10 cellular contexts compared by ENCODE assay signal in the genomic region with DNA sequence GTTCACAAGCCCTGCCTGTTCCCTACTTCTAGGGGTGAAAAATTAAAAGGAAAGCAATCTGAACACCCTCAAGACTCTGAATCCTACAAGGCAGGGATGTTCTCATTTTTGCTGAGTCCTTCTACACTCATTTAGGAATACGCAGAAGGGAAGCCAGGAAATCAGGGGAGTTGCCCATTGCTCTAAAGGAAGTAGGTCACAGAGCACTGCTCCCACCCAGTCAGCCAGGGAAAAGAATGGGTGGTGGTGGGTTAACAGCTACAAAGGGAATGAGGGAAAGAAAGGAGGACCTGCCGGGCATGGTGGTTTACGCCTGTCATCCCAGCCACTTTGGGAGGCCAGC. TPM values are rescaled to one million over a fixed set of nuclear protein-coding genes. Genes with fewer than 3 reads are reported as not detected.
A peak's percentile ranks its signal among the peaks of the same experiment; 100 is the strongest.
DNase-seq lines count a peak whose midpoint lies in the region; ATAC-seq and TF ChIP-seq lines count a peak whose summit lies in the region.
"Had no signal": no experiment of that assay in that cellular context is flagged by ENCODE, and none has a peak within 500 bp of the region (broad histone marks: within the 10 kb centered on the region; RNA-seq: fewer than 3 reads in every experiment).

No MANE protein-coding gene starts in this region.

- H3K4me3 ChIP-seq in A673 (ENCODE audit: low read depth, low read length, poor library complexity, severe bottlenecking) = no peak overlapping the region
- peak overlapping the region in 3 of 4 donors; percentile 22 to 29 (median 26) for H3K4me3 ChIP-seq in esophagus squamous epithelium

- peak overlapping the region; percentile 67 for H3K27ac ChIP-seq in A673 (ENCODE audit: low read depth, low read length, poor library complexity, severe bottlenecking)
- peak overlapping the region; percentile 91 to 98 (median 98) for H3K27ac ChIP-seq in esophagus squamous epithelium

- intact Hi-C loops in A673 (cut with micrococcal nuclease; ENCODE audit: unreplicated experiment) = loop anchor here (5.0 kb wide), 1 partner anchor 409 kb away; no protein-coding TSS in a partner anchor
- intact Hi-C loops in esophagus squamous epithelium (cut with DNase I) = loop anchor here (5.0 kb wide), 1 partner anchor 314 kb away; a partner anchor contains a TSS

- DNase-seq in A673 (ENCODE audit: low spot score) (no peak), RKO (ENCODE audit: low spot score) (peak; percentile 74), esophagus squamous epithelium (lab: John Stamatoyannopoulos, UW) (no peak), neural crest cell (ENCODE audit: low read depth, low spot score) (no peak), NCI-H128 (lab: John Stamatoyannopoulos, UW; ENCODE audit: unreplicated experiment) (no peak), GOT3 (lab: John Stamatoyannopoulos, UW) (no peak), amygdala (lab: John Stamatoyannopoulos, UW) (no peak)
- DNase-seq: activated naive CD8-positive, alpha-beta T cell treated with anti-CD3 and anti-CD28 coated beads for 36 hours; NCI-H2081 had no signal

- WGBS in esophagus squamous epithelium, 2 donors = 26 to 29% methylated on average over 3 of the region's 3 CpGs

- H3K9me3 ChIP-seq in A673 (ENCODE audit: low read depth, low read length, poor library complexity, severe bottlenecking) = no peaks in the 10 kb centered on the region
- H3K9me3 ChIP-seq in esophagus squamous epithelium = no peaks in the 10 kb centered on the region

- ATAC-seq in HG02885 (IDR thresholded peaks at IDR 0.05; ENCODE audit: poor library complexity, unreplicated experiment) = no peak

- H3K36me3 ChIP-seq in A673 (ENCODE audit: insufficient read depth, low read length, poor library complexity, severe bottlenecking) = no peaks in the 10 kb centered on the region
- H3K36me3 ChIP-seq in esophagus squamous epithelium = no peaks in the 10 kb centered on the region

- TF ChIP-seq CTCF in A673 (conservative IDR thresholded peaks at IDR 0.05; ENCODE audit: low read depth, low read length) (no peak), esophagus squamous epithelium (IDR thresholded peaks at IDR 0.05) (no peak), neural crest cell (conservative IDR thresholded peaks at IDR 0.05) (no peak)

- no TSS peak for BruUV-seq in A673 (replicated peaks; lab: Mats Ljungman, UMichigan)

- no peaks in the 10 kb centered on the region for H3K36me3 Mint-ChIP-seq in neural crest cell (ENCODE audit: low read depth)
- H3K36me3 Mint-ChIP-seq: activated naive CD8-positive, alpha-beta T cell treated with anti-CD3 and anti-CD28 coated beads for 36 hours had no signal

- CTCF ChIA-PET in A673 (lab: Charles Lee) = interaction anchor here (0.9 to 1.2 kb wide), 2 partner anchors 19 to 314 kb away, joined by 3 to 6 read pairs; no protein-coding TSS in a partner anchor

- peaks cover 5% of the 10 kb centered on the region for H3K27me3 Mint-ChIP-seq in neural crest cell (ENCODE audit: low read depth)

- H3K4me1 Mint-ChIP-seq in neural crest cell = peaks cover 43% of the 10 kb centered on the region

- no peaks in the 10 kb centered on the region for H3K9me3 Mint-ChIP-seq in neural crest cell
- H3K9me3 Mint-ChIP-seq: activated naive CD8-positive, alpha-beta T cell treated with anti-CD3 and anti-CD28 coated beads for 36 hours had no signal

- H3K27ac Mint-ChIP-seq in neural crest cell (ENCODE audit: unreplicated experiment) = no peak overlapping the region
- H3K27ac Mint-ChIP-seq: activated naive CD8-positive, alpha-beta T cell treated with anti-CD3 and anti-CD28 coated beads for 36 hours had no signal

- POLR2A ChIA-PET in A673 (lab: Charles Lee; ENCODE audit: low non-redundant PET) = interaction anchor here (0.6 kb wide), 1 partner anchor 1257 kb away, joined by 3 read pairs; no protein-coding TSS in a partner anchor

- H3K4me1 ChIP-seq in A673 (ENCODE audit: insufficient read depth, low read length, poor library complexity, severe bottlenecking) (peaks cover 44% of the 10 kb centered on the region), esophagus squamous epithelium (peaks cover 33 to 76% (median 38%) of the 10 kb centered on the region in 3 donors)

- H3K27me3 ChIP-seq in A673 (replicated peaks; ENCODE audit: insufficient read depth, low read depth, low read length, poor library complexity) (no peaks in the 10 kb centered on the region), esophagus squamous epithelium (no peaks in the 10 kb centered on the region)

- H3K4me3 Mint-ChIP-seq in neural crest cell = peak overlapping the region; percentile 34
- H3K4me3 Mint-ChIP-seq: activated naive CD8-positive, alpha-beta T cell treated with anti-CD3 and anti-CD28 coated beads for 36 hours had no signal

- no peak for TF ChIP-seq POLR2A in esophagus squamous epithelium (IDR thresholded peaks at IDR 0.05)

RNA-seq across cellular contexts. Expression of a gene that starts 2.4 kb away (rescaled TPM):
- total RNA-seq in A673 (2021) (28.1 and 32.7 TPM in 2 replicates), esophagus squamous epithelium (10 to 100 TPM; 19.6 to 26.3 (median 22.8) TPM), neural crest cell (39.0 and 43.6 TPM in 2 replicates)
